Comparison of ENCODE assay signal across 8 cellular contexts in the genomic region with DNA sequence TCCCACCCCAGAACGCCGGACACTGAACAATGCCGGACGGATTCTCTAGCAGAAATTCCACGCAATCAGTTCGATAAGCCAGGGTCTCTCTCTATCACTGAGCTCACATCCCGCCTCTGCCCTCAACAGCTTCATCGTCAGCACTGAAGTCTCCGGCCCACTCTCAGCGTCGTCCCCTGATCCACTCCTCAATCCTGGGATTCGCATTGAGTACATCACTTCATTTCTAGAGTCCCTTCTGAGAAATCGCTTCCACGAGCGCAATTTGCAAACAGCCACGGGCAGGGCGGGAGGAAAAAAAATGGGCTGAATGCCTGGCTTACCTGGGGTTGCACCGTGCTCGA. TPM values are rescaled to one million over a fixed set of nuclear protein-coding genes. Genes with fewer than 3 reads are reported as not detected.
A peak's percentile ranks its signal among the peaks of the same experiment; 100 is the strongest.
DNase-seq lines count a peak whose midpoint lies in the region; ATAC-seq and TF ChIP-seq lines count a peak whose summit lies in the region.

No MANE protein-coding gene starts in this region.

- H3K79me2 ChIP-seq in KMS-11 (ENCODE audit: insufficient read depth, low read depth): peaks cover 91% of the 10 kb centered on the region

- peak overlapping the region; percentile 36 for H2AFZ ChIP-seq in KMS-11 (ENCODE audit: low read depth)

- no peak for TF ChIP-seq CTCF in KMS-11 (conservative IDR thresholded peaks at IDR 0.05; ENCODE audit: low read depth, low read length)
- TF ChIP-seq CTCF in astrocyte of the spinal cord (IDR thresholded peaks at IDR 0.05; ENCODE audit: low read depth, low read length): no peak
- TF ChIP-seq CTCF in kidney epithelial cell (IDR thresholded peaks at IDR 0.05; ENCODE audit: insufficient read depth, low read length, poor library complexity, severe bottlenecking): no peak

- peaks cover 16% of the 10 kb centered on the region for H4K20me1 ChIP-seq in KMS-11 (ENCODE audit: insufficient read depth)

- H3K9ac ChIP-seq in KMS-11: peak overlapping the region; percentile 96

- DNase-seq in Daoy (ENCODE audit: low read depth) (peak; percentile 16), astrocyte of the spinal cord (ENCODE audit: low read depth, low spot score) (no peak), kidney epithelial cell (ENCODE audit: low read depth) (no peak), KG1 (lab: John Stamatoyannopoulos, UW) (no peak)
- peak; percentile 51 for DNase-seq in stimulated activated CD8-positive, alpha-beta memory T cell treated with anti-CD3 and anti-CD28 coated beads, Interleukin-4, amount 100 ng/mL, for 48 hours
- DNase-seq in effector CD8-positive, alpha-beta T cell (lab: John Stamatoyannopoulos, UW): no peak

- peak overlapping the region; percentile 97 for H3K27ac ChIP-seq in KMS-11

- peak overlapping the region; percentile 99 for H3K4me2 ChIP-seq in KMS-11

- H3K27me3 ChIP-seq in KMS-11 (ENCODE audit: insufficient read depth, low read depth): no peaks in the 10 kb centered on the region
- no peaks in the 10 kb centered on the region for H3K27me3 ChIP-seq in kidney epithelial cell (ENCODE audit: control insufficient read depth, insufficient read depth, low read length)

- in situ Hi-C loops in astrocyte of the spinal cord (cut with HindIII; ENCODE audit: low sequenced_read_pairs): no loop called here

- peak overlapping the region; percentile 23 for H3K4me3 ChIP-seq in KMS-11 (IDR thresholded peaks at IDR 0.05; ENCODE audit: insufficient read depth, low read depth, low read length)
- peak overlapping the region; percentile 93 for H3K4me3 ChIP-seq in astrocyte of the spinal cord (ENCODE audit: low read depth, low read length)
- peak overlapping the region; percentile 84 for H3K4me3 ChIP-seq in kidney epithelial cell (ENCODE audit: low read depth, low read length)

- ATAC-seq in GM21526 (IDR thresholded peaks at IDR 0.05; ENCODE audit: low FRiP score, unreplicated experiment): peak; percentile 9

- H3K36me3 ChIP-seq in KMS-11 (ENCODE audit: insufficient read depth) (peaks cover 4% of the 10 kb centered on the region; the same call in 1 of the 2 replicates), kidney epithelial cell (ENCODE audit: control insufficient read depth, insufficient read depth, low read length) (no peaks in the 10 kb centered on the region)

- H3K4me1 ChIP-seq in KMS-11 (ENCODE audit: low read depth, poor library complexity, severe bottlenecking): peaks cover 43% of the 10 kb centered on the region

RNA-seq across cellular contexts. Expression of a gene that starts 0.4 kb away (rescaled TPM):
- total RNA-seq in Daoy (2014; rRNA removed; shearing (Covaris generic)): 101 and 126 TPM in 2 replicates
- 73.3 and 80.8 TPM in 2 replicates for total RNA-seq in kidney epithelial cell

RNA-seq across cellular contexts. Expression of a gene that starts 1.3 kb away (rescaled TPM):
- total RNA-seq in Daoy (2014; rRNA removed; shearing (Covaris generic)): 15.1 and 15.3 TPM in 2 replicates
- 9.0 and 11.0 TPM in 2 replicates for total RNA-seq in kidney epithelial cell

RNA-seq across cellular contexts. Expression of a gene that starts 53.5 kb away (rescaled TPM):
- 4.2 and 5.1 TPM in 2 replicates for total RNA-seq in Daoy (2014; rRNA removed; shearing (Covaris generic))
- 4.5 and 6.1 TPM in 2 replicates for total RNA-seq in kidney epithelial cell

Comparison
In these comparisons a context has a peak if more than half of its experiments do, and no peak if none do; other contexts are left out.
1. DNase-seq: peak in Daoy (single experiment) and stimulated activated CD8-positive, alpha-beta memory T cell treated with anti-CD3 and anti-CD28 coated beads, Interleukin-4, amount 100 ng/mL, for 48 hours (single experiment); none in astrocyte of the spinal cord (single experiment), kidney epithelial cell (single experiment), KG1 (single experiment) and effector CD8-positive, alpha-beta T cell (single experiment).
2. H3K4me3 ChIP-seq: peak in every context shown above with its lines; median percentile 93 in astrocyte of the spinal cord; 84 in kidney epithelial cell; 23 in KMS-11.